7 cellular contexts compared by ENCODE assay signal in genomic region chr3:134102976-134103375, GRCh38.
"Had no signal": no experiment of that assay in that cellular context is flagged by ENCODE, and none has a peak within 500 bp of the region (broad histone marks: within the 10 kb centered on the region; RNA-seq: fewer than 3 reads in every experiment).

No MANE protein-coding gene starts in this region.

- H3K27ac ChIP-seq: GM23248 had no signal

- H3K4me2 ChIP-seq: GM23338 had no signal

- H3K4me1 ChIP-seq: HAP-1 had no signal

- H3K9me3 ChIP-seq: HAP-1 had no signal

- H3K4me3 ChIP-seq: GM23248, GM23338, HAP-1 had no signal

- H2AFZ ChIP-seq: GM23248, GM23338 had no signal

- H3K36me3 ChIP-seq: HAP-1 had no signal

- DNase-seq: GM23248, GOT3, H7, H9, HFFc6 had no signal

- H3K9ac ChIP-seq: GM23248 had no signal
